24 cellular contexts compared by ENCODE assay signal in the genomic region with DNA sequence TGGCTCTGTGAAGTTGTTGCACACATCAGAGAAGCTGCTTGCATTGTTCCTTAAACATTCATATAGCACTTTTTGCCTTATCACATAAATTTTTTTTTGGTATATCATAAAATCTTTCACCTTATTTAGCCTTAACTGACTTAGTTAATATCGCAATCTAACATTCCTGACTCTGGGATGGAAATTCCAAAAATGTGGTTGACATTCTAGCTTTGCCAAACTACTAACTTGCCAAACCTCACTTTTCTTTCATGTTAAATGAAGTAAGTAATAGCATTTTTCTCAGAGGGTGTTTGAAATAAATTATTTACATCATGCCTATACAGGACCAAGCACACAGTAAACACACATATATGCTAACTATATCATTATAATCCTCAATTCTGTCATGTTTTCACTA.
"Had no signal": no experiment of that assay in that cellular context is flagged by ENCODE, and none has a peak within 500 bp of the region (broad histone marks: within the 10 kb centered on the region; RNA-seq: fewer than 3 reads in every experiment).

No MANE protein-coding gene starts in this region.

- H3K4me3 ChIP-seq: coronary artery, dorsolateral prefrontal cortex, esophagus muscularis mucosa, gastroesophageal sphincter, heart left ventricle, hepatocyte, left lung, lower lobe of right lung had no signal

- H3K4me2 ChIP-seq: hepatocyte had no signal

- H3K27me3 ChIP-seq: esophagus muscularis mucosa, foreskin keratinocyte, gastroesophageal sphincter, heart left ventricle, hepatocyte, left lung had no signal

- H3K4me3 Mint-ChIP-seq: immature natural killer cell; naive thymus-derived CD4-positive, alpha-beta T cell had no signal

- H2AFZ ChIP-seq: hepatocyte had no signal

- H3K36me3 ChIP-seq: esophagus muscularis mucosa, gastroesophageal sphincter, heart left ventricle, left lung, lower lobe of right lung had no signal

- H3K4me1 Mint-ChIP-seq: immature natural killer cell; naive thymus-derived CD4-positive, alpha-beta T cell had no signal

- DNase-seq: dermis blood vessel endothelial cell; dorsolateral prefrontal cortex; effector CD4-positive, alpha-beta T cell; effector memory CD4-positive, alpha-beta T cell; foreskin keratinocyte; heart left ventricle; hypothalamus; immature natural killer cell; islet precursor cell; kidney; kidney glomerular epithelial cell; left lung; left ventricle myocardium superior; lower lobe of right lung; mesenchymal stem cell; midbrain; naive thymus-derived CD4-positive, alpha-beta T cell had no signal

- ATAC-seq: foreskin keratinocyte; gastroesophageal sphincter; heart left ventricle; left lung; left ventricle myocardium superior; lower lobe of right lung; naive thymus-derived CD4-positive, alpha-beta T cell had no signal

- FAIRE-seq: colon, endothelial cell of umbilical vein, frontal cortex, kidney had no signal

- H3K36me3 Mint-ChIP-seq: immature natural killer cell; naive thymus-derived CD4-positive, alpha-beta T cell had no signal

- H3K27ac ChIP-seq: coronary artery, dorsolateral prefrontal cortex, esophagus muscularis mucosa, foreskin keratinocyte, gastroesophageal sphincter, heart left ventricle, hepatocyte, left lung, lower lobe of right lung had no signal

- H3K9me3 ChIP-seq: esophagus muscularis mucosa, gastroesophageal sphincter, heart left ventricle, left lung, lower lobe of right lung had no signal

- H3K27me3 Mint-ChIP-seq: naive thymus-derived CD4-positive, alpha-beta T cell had no signal

- H3K27ac Mint-ChIP-seq: immature natural killer cell; naive thymus-derived CD4-positive, alpha-beta T cell had no signal

- H3K4me1 ChIP-seq: esophagus muscularis mucosa, foreskin keratinocyte, gastroesophageal sphincter, heart left ventricle, left lung, lower lobe of right lung had no signal

- H3K79me2 ChIP-seq: hepatocyte had no signal
